2 cellular contexts compared by ENCODE assay signal in the genomic region with DNA sequence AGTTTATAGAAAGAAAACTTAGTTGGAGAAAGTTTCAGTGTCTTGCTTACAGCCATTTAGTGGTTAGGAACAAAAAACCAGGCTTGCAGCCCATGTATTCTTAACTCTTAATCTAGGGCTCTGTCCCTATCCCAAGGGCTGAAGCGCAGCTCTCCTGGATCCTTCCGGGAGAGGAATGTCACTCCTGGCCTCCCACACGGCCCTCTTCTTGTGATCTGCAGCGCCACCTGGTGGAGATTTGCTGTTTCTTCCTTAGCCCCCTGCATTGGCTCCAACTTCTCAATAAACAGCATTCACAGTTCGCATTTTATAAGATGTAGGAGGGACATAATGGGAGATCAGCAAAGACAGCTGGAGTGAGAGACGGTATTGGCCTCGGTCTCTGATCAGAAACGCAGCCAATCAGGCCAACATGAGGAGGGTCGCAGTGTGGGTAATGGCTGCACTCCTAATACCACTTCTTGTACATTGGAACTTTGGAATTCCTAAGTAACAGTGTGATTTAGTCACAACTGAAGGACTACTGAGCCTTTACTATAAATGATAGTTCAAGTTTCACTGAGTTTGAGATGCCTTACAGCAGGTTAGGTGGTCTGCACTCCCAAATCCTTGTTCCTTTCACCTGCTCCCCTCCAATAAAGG.
TF ChIP-seq lines count a peak whose summit lies in the region.

No MANE protein-coding gene starts in this region.

TF ChIP-seq in GM23338, 12 proteins besides CTCF, POLR2A, EP300 and RAD21 (continued from another document and continues in another):
- TF ChIP-seq, protein P1, sequence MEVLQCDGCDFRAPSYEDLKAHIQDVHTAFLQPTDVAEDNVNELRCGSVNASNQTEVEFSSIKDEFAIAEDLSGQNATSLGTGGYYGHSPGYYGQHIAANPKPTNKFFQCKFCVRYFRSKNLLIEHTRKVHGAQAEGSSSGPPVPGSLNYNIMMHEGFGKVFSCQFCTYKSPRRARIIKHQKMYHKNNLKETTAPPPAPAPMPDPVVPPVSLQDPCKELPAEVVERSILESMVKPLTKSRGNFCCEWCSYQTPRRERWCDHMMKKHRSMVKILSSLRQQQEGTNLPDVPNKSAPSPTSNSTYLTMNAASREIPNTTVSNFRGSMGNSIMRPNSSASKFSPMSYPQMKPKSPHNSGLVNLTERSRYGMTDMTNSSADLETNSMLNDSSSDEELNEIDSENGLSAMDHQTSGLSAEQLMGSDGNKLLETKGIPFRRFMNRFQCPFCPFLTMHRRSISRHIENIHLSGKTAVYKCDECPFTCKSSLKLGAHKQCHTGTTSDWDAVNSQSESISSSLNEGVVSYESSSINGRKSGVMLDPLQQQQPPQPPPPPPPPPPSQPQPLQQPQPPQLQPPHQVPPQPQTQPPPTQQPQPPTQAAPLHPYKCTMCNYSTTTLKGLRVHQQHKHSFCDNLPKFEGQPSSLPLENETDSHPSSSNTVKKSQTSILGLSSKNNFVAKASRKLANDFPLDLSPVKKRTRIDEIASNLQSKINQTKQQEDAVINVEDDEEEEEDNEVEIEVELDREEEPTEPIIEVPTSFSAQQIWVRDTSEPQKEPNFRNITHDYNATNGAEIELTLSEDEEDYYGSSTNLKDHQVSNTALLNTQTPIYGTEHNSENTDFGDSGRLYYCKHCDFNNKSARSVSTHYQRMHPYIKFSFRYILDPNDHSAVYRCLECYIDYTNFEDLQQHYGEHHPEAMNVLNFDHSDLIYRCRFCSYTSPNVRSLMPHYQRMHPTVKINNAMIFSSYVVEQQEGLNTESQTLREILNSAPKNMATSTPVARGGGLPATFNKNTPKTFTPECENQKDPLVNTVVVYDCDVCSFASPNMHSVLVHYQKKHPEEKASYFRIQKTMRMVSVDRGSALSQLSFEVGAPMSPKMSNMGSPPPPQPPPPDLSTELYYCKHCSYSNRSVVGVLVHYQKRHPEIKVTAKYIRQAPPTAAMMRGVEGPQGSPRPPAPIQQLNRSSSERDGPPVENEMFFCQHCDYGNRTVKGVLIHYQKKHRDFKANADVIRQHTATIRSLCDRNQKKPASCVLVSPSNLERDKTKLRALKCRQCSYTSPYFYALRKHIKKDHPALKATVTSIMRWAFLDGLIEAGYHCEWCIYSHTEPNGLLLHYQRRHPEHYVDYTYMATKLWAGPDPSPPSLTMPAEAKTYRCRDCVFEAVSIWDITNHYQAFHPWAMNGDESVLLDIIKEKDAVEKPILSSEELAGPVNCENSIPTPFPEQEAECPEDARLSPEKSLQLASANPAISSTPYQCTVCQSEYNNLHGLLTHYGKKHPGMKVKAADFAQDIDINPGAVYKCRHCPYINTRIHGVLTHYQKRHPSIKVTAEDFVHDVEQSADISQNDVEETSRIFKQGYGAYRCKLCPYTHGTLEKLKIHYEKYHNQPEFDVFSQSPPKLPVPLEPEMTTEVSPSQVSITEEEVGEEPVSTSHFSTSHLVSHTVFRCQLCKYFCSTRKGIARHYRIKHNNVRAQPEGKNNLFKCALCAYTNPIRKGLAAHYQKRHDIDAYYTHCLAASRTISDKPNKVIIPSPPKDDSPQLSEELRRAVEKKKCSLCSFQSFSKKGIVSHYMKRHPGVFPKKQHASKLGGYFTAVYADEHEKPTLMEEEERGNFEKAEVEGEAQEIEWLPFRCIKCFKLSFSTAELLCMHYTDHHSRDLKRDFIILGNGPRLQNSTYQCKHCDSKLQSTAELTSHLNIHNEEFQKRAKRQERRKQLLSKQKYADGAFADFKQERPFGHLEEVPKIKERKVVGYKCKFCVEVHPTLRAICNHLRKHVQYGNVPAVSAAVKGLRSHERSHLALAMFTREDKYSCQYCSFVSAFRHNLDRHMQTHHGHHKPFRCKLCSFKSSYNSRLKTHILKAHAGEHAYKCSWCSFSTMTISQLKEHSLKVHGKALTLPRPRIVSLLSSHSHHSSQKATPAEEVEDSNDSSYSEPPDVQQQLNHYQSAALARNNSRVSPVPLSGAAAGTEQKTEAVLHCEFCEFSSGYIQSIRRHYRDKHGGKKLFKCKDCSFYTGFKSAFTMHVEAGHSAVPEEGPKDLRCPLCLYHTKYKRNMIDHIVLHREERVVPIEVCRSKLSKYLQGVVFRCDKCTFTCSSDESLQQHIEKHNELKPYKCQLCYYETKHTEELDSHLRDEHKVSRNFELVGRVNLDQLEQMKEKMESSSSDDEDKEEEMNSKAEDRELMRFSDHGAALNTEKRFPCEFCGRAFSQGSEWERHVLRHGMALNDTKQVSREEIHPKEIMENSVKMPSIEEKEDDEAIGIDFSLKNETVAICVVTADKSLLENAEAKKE (CRISPR knock-in tag; IDR thresholded peaks at IDR 0.05): no peak
- TF ChIP-seq ZNF114 (CRISPR knock-in tag; IDR thresholded peaks at IDR 0.05) (no peak), EZH2phosphoT487 (IDR thresholded peaks at IDR 0.05; ENCODE audit: unreplicated experiment) (no peak), STAT1 (IDR thresholded peaks at IDR 0.05; ENCODE audit: unreplicated experiment) (no peak), ZNF331 (CRISPR knock-in tag; IDR thresholded peaks at IDR 0.05; ENCODE audit: low read depth) (no peak), EZH2 (IDR thresholded peaks at IDR 0.05; ENCODE audit: low read depth, unreplicated experiment) (no peak), NANOG (IDR thresholded peaks at IDR 0.05; ENCODE audit: borderline replicate concordance) (no peak)
- TF ChIP-seq, protein P2, sequence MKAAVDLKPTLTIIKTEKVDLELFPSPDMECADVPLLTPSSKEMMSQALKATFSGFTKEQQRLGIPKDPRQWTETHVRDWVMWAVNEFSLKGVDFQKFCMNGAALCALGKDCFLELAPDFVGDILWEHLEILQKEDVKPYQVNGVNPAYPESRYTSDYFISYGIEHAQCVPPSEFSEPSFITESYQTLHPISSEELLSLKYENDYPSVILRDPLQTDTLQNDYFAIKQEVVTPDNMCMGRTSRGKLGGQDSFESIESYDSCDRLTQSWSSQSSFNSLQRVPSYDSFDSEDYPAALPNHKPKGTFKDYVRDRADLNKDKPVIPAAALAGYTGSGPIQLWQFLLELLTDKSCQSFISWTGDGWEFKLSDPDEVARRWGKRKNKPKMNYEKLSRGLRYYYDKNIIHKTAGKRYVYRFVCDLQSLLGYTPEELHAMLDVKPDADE (IDR thresholded peaks at IDR 0.05): no peak

TF ChIP-seq in endothelial cell of umbilical vein, 7 proteins besides CTCF, POLR2A, EP300 and RAD21 (continued from another document):
- TF ChIP-seq, protein P3, sequence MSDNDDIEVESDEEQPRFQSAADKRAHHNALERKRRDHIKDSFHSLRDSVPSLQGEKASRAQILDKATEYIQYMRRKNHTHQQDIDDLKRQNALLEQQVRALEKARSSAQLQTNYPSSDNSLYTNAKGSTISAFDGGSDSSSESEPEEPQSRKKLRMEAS (IDR thresholded peaks at IDR 0.05; ENCODE audit: insufficient read depth, insufficient read length): no peak
- TF ChIP-seq EZH2 (IDR thresholded peaks at IDR 0.05; ENCODE audit: borderline replicate concordance, low read depth, low read length, severe bottlenecking) (no peak), JUN (IDR thresholded peaks at IDR 0.05; ENCODE audit: borderline replicate concordance, insufficient read depth, insufficient read length, low read depth) (no peak), GATA2 (IDR thresholded peaks at IDR 0.05; ENCODE audit: insufficient read depth, insufficient read length, low read depth, low read length) (no peak), MYC (IDR thresholded peaks at IDR 0.05; ENCODE audit: low read depth, low read length) (no peak)
